ENCODE assay signal across 35 cellular contexts in the genomic region with DNA sequence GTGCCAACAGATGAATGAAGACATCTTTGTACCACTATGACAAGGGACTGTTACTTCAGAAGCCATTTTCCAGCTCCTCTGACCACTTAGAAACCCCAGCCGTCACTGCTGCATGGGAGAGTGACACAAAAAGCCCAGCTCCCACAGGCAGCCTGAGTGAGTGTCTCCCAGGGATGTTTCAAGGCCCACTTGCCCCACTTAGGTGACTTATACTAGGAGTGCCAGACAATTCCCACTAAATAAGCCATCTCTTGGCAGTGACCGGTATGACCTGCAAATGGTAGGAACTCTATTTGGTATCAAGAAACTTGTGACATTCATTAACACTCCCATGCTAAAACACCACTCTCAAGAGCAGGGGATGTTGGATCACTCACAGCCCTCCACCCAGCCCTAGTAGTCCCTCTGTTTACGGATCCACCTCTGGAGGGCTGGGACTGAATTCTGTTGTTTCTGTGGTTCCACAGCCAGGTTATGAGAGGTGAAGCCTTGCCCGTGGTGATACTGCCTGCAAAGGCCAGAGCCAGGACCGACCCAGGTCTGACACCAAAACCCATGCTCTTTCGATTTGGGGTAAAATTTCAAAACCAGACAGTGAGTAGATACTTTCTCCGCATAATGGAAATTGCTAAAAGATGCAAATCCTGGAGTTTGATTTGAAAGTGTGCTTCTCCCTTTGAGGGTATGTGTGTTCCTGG. TPM values are rescaled to one million over a fixed set of nuclear protein-coding genes. Genes with fewer than 3 reads are reported as not detected.
"Had no signal": no experiment of that assay in that cellular context is flagged by ENCODE, and none has a peak within 500 bp of the region (broad histone marks: within the 10 kb centered on the region; RNA-seq: fewer than 3 reads in every experiment).

No MANE protein-coding gene starts in this region.

- H3K9me3 ChIP-seq: adrenal gland, body of pancreas, breast epithelium, SJCRH30 had no signal

- H3K36me3 Mint-ChIP-seq: activated naive CD4-positive, alpha-beta T cell treated with anti-CD3 and anti-CD28 coated beads, Interleukin-2, amount 50 U/mL, for 72 hours had no signal

- ATAC-seq: activated naive CD4-positive, alpha-beta T cell treated with anti-CD3 and anti-CD28 coated beads, Interleukin-2, amount 50 U/mL, for 72 hours; activated T-cell treated with anti-CD3 and anti-CD28 coated beads, Interleukin-2, amount 50 U/mL, for 4 hours; body of pancreas had no signal

- H3K27me3 ChIP-seq: adrenal gland, body of pancreas, breast epithelium, SJCRH30 had no signal

- H3K4me1 Mint-ChIP-seq: activated CD4-positive, alpha-beta T cell treated with anti-CD3 and anti-CD28 coated beads, Interleukin-2, amount 10 ng/mL, durations not matched to agents 24 days and 14 days had no signal

- H3K4me1 ChIP-seq: breast epithelium, SJCRH30 had no signal

- H3K9me3 Mint-ChIP-seq: activated CD4-positive, alpha-beta T cell treated with anti-CD3 and anti-CD28 coated beads, Interleukin-2, amount 10 ng/mL, durations not matched to agents 24 days and 14 days; activated naive CD4-positive, alpha-beta T cell treated with anti-CD3 and anti-CD28 coated beads for 36 hours; activated naive CD4-positive, alpha-beta T cell treated with anti-CD3 and anti-CD28 coated beads, Interleukin-2, amount 50 U/mL, for 72 hours; activated T-cell treated with anti-CD3 and anti-CD28 coated beads, Interleukin-2, amount 50 U/mL, for 4 hours; activated T-helper 1 cell treated with anti-CD3 and anti-CD28 coated beads, Interleukin-12 subunit alpha, Interleukin-12 subunit beta, Interleukin-2, Interleukin-4 antibody, amounts not matched to agents 30 ng/mL and 10 ng/mL and 1 ng/mL, durations not matched to agents 14 hours and 24 hours and 36 hours had no signal

- H3K36me3 ChIP-seq: breast epithelium had no signal

- H3K4me3 Mint-ChIP-seq: activated CD4-positive, alpha-beta T cell treated with anti-CD3 and anti-CD28 coated beads, Interleukin-2, amount 10 ng/mL, durations not matched to agents 24 days and 14 days; activated naive CD4-positive, alpha-beta T cell treated with anti-CD3 and anti-CD28 coated beads for 36 hours; activated T-cell treated with anti-CD3 and anti-CD28 coated beads, Interleukin-2, amount 50 U/mL, for 4 hours; activated T-helper 1 cell treated with anti-CD3 and anti-CD28 coated beads, Interleukin-12 subunit alpha, Interleukin-12 subunit beta, Interleukin-2, Interleukin-4 antibody, amounts not matched to agents 30 ng/mL and 10 ng/mL and 1 ng/mL, durations not matched to agents 14 hours and 24 hours and 36 hours had no signal

- H3K27me3 Mint-ChIP-seq: activated CD4-positive, alpha-beta T cell treated with anti-CD3 and anti-CD28 coated beads, Interleukin-2, amount 10 ng/mL, durations not matched to agents 24 days and 14 days had no signal

- DNase-seq: activated CD4-positive, alpha-beta T cell treated with anti-CD3 and anti-CD28 coated beads, Interleukin-2, amount 10 ng/mL, durations not matched to agents 24 days and 14 days; activated CD4-positive, alpha-beta T cell treated with anti-CD3 and anti-CD28 coated beads, Interleukin-2, amount 50 U/mL, for 4 hours; activated CD8-positive, alpha-beta memory T cell treated with anti-CD3 and anti-CD28 coated beads, Interleukin-2, amount 50 U/mL, for 4 hours; activated gamma-delta T cell treated with Interleukin-2 at 50 U/mL for 16 hours; activated naive CD4-positive, alpha-beta T cell treated with anti-CD3 and anti-CD28 coated beads for 36 hours; activated T-cell treated with anti-CD3 and anti-CD28 coated beads for 4 hours; activated T-cell treated with anti-CD3 and anti-CD28 coated beads, Interleukin-2, amount 50 U/mL, for 4 hours; Karpas-422; KBM-7; NCI-H1105; NCI-H1417 treated with DMSO at 0.1 percent for 48 hours; NCI-H187 treated with DMSO at 0.1 percent for 48 hours; NCI-H2081; NCI-H2171 treated with DMSO at 0.1 percent for 48 hours; NCI-H2227 treated with DMSO at 0.1 percent for 48 hours; NCI-H446; NCI-H510A treated with DMSO at 0.1 percent for 48 hours; NCI-H526 treated with DMSO at 0.1 percent for 48 hours; PC-9; Right ventricle myocardium superior; SJCRH30; T1000 had no signal

- H3K27ac ChIP-seq: body of pancreas, breast epithelium, PC-9, RWPE1, SJCRH30, SK-N-MC had no signal

- H3K27ac Mint-ChIP-seq: activated CD4-positive, alpha-beta T cell treated with anti-CD3 and anti-CD28 coated beads, Interleukin-2, amount 10 ng/mL, durations not matched to agents 24 days and 14 days; activated naive CD4-positive, alpha-beta T cell treated with anti-CD3 and anti-CD28 coated beads for 36 hours; activated naive CD4-positive, alpha-beta T cell treated with anti-CD3 and anti-CD28 coated beads, Interleukin-2, amount 50 U/mL, for 72 hours; activated T-helper 1 cell treated with anti-CD3 and anti-CD28 coated beads, Interleukin-12 subunit alpha, Interleukin-12 subunit beta, Interleukin-2, Interleukin-4 antibody, amounts not matched to agents 30 ng/mL and 10 ng/mL and 1 ng/mL, durations not matched to agents 14 hours and 24 hours and 36 hours had no signal

- H3K4me3 ChIP-seq: adrenal gland, body of pancreas, breast epithelium, PC-9, SJCRH30, SK-N-MC had no signal

RNA-seq across cellular contexts. Expression of gene RBP1, which starts 14.6 kb away (rescaled TPM):
- total RNA-seq: activated CD4-positive, alpha-beta T cell treated with anti-CD3 and anti-CD28 coated beads, Interleukin-2, amount 10 ng/mL, durations not matched to agents 24 days and 14 days; activated naive CD4-positive, alpha-beta T cell treated with anti-CD3 and anti-CD28 coated beads for 36 hours; activated naive CD4-positive, alpha-beta T cell treated with anti-CD3 and anti-CD28 coated beads, Interleukin-2, amount 50 U/mL, for 72 hours; activated T-helper 1 cell treated with anti-CD3 and anti-CD28 coated beads, Interleukin-12 subunit alpha, Interleukin-12 subunit beta, Interleukin-2, Interleukin-4 antibody, amounts not matched to agents 30 ng/mL and 10 ng/mL and 1 ng/mL, durations not matched to agents 14 hours and 24 hours and 36 hours; MCF 10A; OCI-LY7; T-helper 1 cell treated with Interleukin-12 subunit alpha and Interleukin-12 subunit beta and Interleukin-4 antibody, amounts not matched to agents 30 ng/mL and 1 ng/mL, for 36 hours; T-helper 2 cell treated with Interferon-gamma antibody and Interleukin-4, amounts not matched to agents 100 ng/mL and 5 ng/mL, for 36 hours had no signal

RNA-seq across cellular contexts. Expression of gene RBP2, which starts 48.7 kb away (rescaled TPM):
- total RNA-seq: activated CD4-positive, alpha-beta T cell treated with anti-CD3 and anti-CD28 coated beads, Interleukin-2, amount 10 ng/mL, durations not matched to agents 24 days and 14 days; activated naive CD4-positive, alpha-beta T cell treated with anti-CD3 and anti-CD28 coated beads for 36 hours; activated naive CD4-positive, alpha-beta T cell treated with anti-CD3 and anti-CD28 coated beads, Interleukin-2, amount 50 U/mL, for 72 hours; activated T-cell treated with anti-CD3 and anti-CD28 coated beads, Interleukin-2, amount 50 U/mL, for 4 hours; activated T-helper 1 cell treated with anti-CD3 and anti-CD28 coated beads, Interleukin-12 subunit alpha, Interleukin-12 subunit beta, Interleukin-2, Interleukin-4 antibody, amounts not matched to agents 30 ng/mL and 10 ng/mL and 1 ng/mL, durations not matched to agents 14 hours and 24 hours and 36 hours; astrocyte; body of pancreas; cardiac septum; MCF 10A; OCI-LY7; PC-9; Right ventricle myocardium superior; SJCRH30; T-helper 1 cell treated with Interleukin-12 subunit alpha and Interleukin-12 subunit beta and Interleukin-4 antibody, amounts not matched to agents 30 ng/mL and 1 ng/mL, for 36 hours; T-helper 2 cell treated with Interferon-gamma antibody and Interleukin-4, amounts not matched to agents 100 ng/mL and 5 ng/mL, for 36 hours had no signal
